In genomic region chr10:74056081-74056818, GRCh38 we compare ENCODE assay signal across 8 cellular contexts. TPM values are rescaled to one million over a fixed set of nuclear protein-coding genes. Genes with fewer than 3 reads are reported as not detected.
A peak's percentile ranks its signal among the peaks of the same experiment; 100 is the strongest.
DNase-seq lines count a peak whose midpoint lies in the region; ATAC-seq, FAIRE-seq and TF ChIP-seq lines count a peak whose summit lies in the region.

No MANE protein-coding gene starts in this region.

- H3K4me2 ChIP-seq in A549, result peak overlapping the region; percentile 68

- no peaks in the 10 kb centered on the region for H3K9me3 Mint-ChIP-seq in T-helper 2 cell treated with Interferon-gamma antibody and Interleukin-4, amounts not matched to agents 5 μg/mL and 100 μg/mL, for 36 hours
- no peaks in the 10 kb centered on the region for H3K9me3 Mint-ChIP-seq in type B pancreatic cell

- peak overlapping the region; percentile 78 for H3K27ac Mint-ChIP-seq in T-helper 2 cell treated with Interferon-gamma antibody and Interleukin-4, amounts not matched to agents 5 μg/mL and 100 μg/mL, for 36 hours
- H3K27ac Mint-ChIP-seq in type B pancreatic cell, result peak overlapping the region; percentile 93

- H3K9me3 ChIP-seq in A549 (no peaks in the 10 kb centered on the region), cardiac muscle cell (ENCODE audit: low read depth) (no peaks in the 10 kb centered on the region)

- peaks cover 54% of the 10 kb centered on the region for H3K4me1 Mint-ChIP-seq in T-helper 2 cell treated with Interferon-gamma antibody and Interleukin-4, amounts not matched to agents 5 μg/mL and 100 μg/mL, for 36 hours (ENCODE audit: low read depth)
- H3K4me1 Mint-ChIP-seq in type B pancreatic cell (ENCODE audit: unreplicated experiment), result peaks cover 23% of the 10 kb centered on the region

- TF ChIP-seq POLR2A in A549 (IDR thresholded peaks at IDR 0.05; ENCODE audit: low read length), result no peak

- H3K27ac ChIP-seq in A549 (peak overlapping the region; percentile 77 to 82), cardiac muscle cell (peak overlapping the region; percentile 92)

- ATAC-seq in A549 (peak; percentile 72), GM21381 (IDR thresholded peaks at IDR 0.05; ENCODE audit: unreplicated experiment) (peak; percentile 59), HG02884 (IDR thresholded peaks at IDR 0.05; ENCODE audit: unreplicated experiment) (no peak)

- TF ChIP-seq RAD21 in A549 (conservative IDR thresholded peaks at IDR 0.05 in 1 of 2, IDR thresholded peaks at IDR 0.05 in 1 of 2), result no peak

- no peaks in the 10 kb centered on the region for H3K27me3 Mint-ChIP-seq in T-helper 2 cell treated with Interferon-gamma antibody and Interleukin-4, amounts not matched to agents 5 μg/mL and 100 μg/mL, for 36 hours (ENCODE audit: low read depth)
- no peaks in the 10 kb centered on the region for H3K27me3 Mint-ChIP-seq in type B pancreatic cell

- CTCF ChIA-PET in A549 (lab: Yijun Ruan, JAX), result interaction anchor here (1.1 to 3.4 kb wide), 3 partner anchors 16 to 116 kb away, joined by 3 to 20 read pairs (median 5); no protein-coding TSS in a partner anchor

- peak overlapping the region; percentile 8; the same call in 1 of the 3 replicates for H3K4me3 ChIP-seq in A549
- peak overlapping the region; percentile 7 for H3K4me3 ChIP-seq in cardiac muscle cell

- WGBS in A549 (ENCODE audit: missing lambda C conversion rate), result 12% methylated on average over 2 of the region's 2 CpGs

- DNase-seq in A549 (ENCODE audit: low read depth in 1 of 2, low spot score in 1 of 2) (peak; percentile 35 to 64), cardiac muscle cell (ENCODE audit: low read depth in 1 of 2, low spot score in 1 of 2) (peak; percentile 43 to 79), type B pancreatic cell (ENCODE audit: extremely low spot score, unreplicated experiment) (no peak), epidermal melanocyte (ENCODE audit: insufficient read length, low spot score) (no peak), mucosa of gallbladder (ENCODE audit: low spot score) (no peak)
- DNase-seq in T-helper 2 cell treated with Interferon-gamma antibody and Interleukin-4, amounts not matched to agents 5 μg/mL and 100 μg/mL, for 36 hours (ENCODE audit: low spot score), result peak; percentile 59

- peaks cover 65% of the 10 kb centered on the region for H3K4me1 ChIP-seq in A549
- peaks cover 44% of the 10 kb centered on the region for H3K4me1 ChIP-seq in cardiac muscle cell (ENCODE audit: low read depth)

- H3K4me3 Mint-ChIP-seq in T-helper 2 cell treated with Interferon-gamma antibody and Interleukin-4, amounts not matched to agents 5 μg/mL and 100 μg/mL, for 36 hours, result peak overlapping the region; percentile 62
- peak overlapping the region; percentile 55 for H3K4me3 Mint-ChIP-seq in type B pancreatic cell

- H3K36me3 Mint-ChIP-seq in T-helper 2 cell treated with Interferon-gamma antibody and Interleukin-4, amounts not matched to agents 5 μg/mL and 100 μg/mL, for 36 hours (ENCODE audit: low read depth), result peaks cover 12% of the 10 kb centered on the region
- H3K36me3 Mint-ChIP-seq in type B pancreatic cell, result no peaks in the 10 kb centered on the region

- POLR2A ChIA-PET in A549 (lab: Yijun Ruan, JAX), result interaction anchor here (0.8 to 1.2 kb wide), 2 partner anchors 20 to 57 kb away, joined by 3 to 6 read pairs; no protein-coding TSS in a partner anchor

- no peaks in the 10 kb centered on the region for H3K36me3 ChIP-seq in cardiac muscle cell

- TF ChIP-seq EP300 in A549 (IDR thresholded peaks at IDR 0.05), result no peak

- TF ChIP-seq CTCF in A549 (IDR thresholded peaks at IDR 0.05), result no peak
- TF ChIP-seq CTCF in cardiac muscle cell (IDR thresholded peaks at IDR 0.05; ENCODE audit: low read depth, low read length), result no peak
- no peak for TF ChIP-seq CTCF in type B pancreatic cell (conservative IDR thresholded peaks at IDR 0.05)

- peak; percentile 13 for FAIRE-seq in A549 (lab: Jason Lieb, UNC)

- H3K27me3 ChIP-seq in cardiac muscle cell, result no peaks in the 10 kb centered on the region

TF ChIP-seq in A549, 52 proteins besides CTCF, POLR2A, EP300 and RAD21:
- TF ChIP-seq NR3C1 (IDR thresholded peaks at IDR 0.05) (peak; percentile 79; the same call in 1 of the 3 replicates), GATA3 (IDR thresholded peaks at IDR 0.05; ENCODE audit: borderline replicate concordance) (peak; percentile 66; the same call in 1 of the 2 replicates), FOSL2 (IDR thresholded peaks at IDR 0.05) (no peak), FOSL2 (CRISPR knock-in tag; IDR thresholded peaks at IDR 0.05) (peak; percentile 75), JUN (IDR thresholded peaks at IDR 0.05) (0 out of 5 replicates have a peak, but pooled peaks of 1 of the 2 experiments have one; percentile 43), CHD2 (IDR thresholded peaks at IDR 0.05; ENCODE audit: low read length, partially characterized antibody) (no peak)

RNA-seq across cellular contexts. Expression of gene VCL, which starts 58.3 kb away (rescaled TPM):
- 101 and 112 TPM in 2 replicates for polyA plus RNA-seq in A549 (2011; rRNA removed)
- 42.5 and 49.4 TPM in 2 replicates for polyA plus RNA-seq in A549 (2012; cell fraction: cytosol; rRNA removed)
- 139 and 188 TPM in 2 replicates for polyA plus RNA-seq in A549 (2012; cell fraction: nucleus; rRNA removed)
- polyA plus RNA-seq in A549 (2017; fragmentation: RNase III; extraction: RNeasy Plus Mini Kit Qiagen cat#74134 plus additional on column Dnase treatment), result 111 to 119 TPM (median 112 TPM) in 3 replicates
- 89.4 and 90.1 TPM in 2 replicates for polyA minus RNA-seq in A549 (2011; rRNA and poly(A)+ RNA removed)
- 130 and 167 TPM in 2 replicates for total RNA-seq in cardiac muscle cell
- 118 and 162 TPM in 2 replicates for polyA plus RNA-seq in cardiac muscle cell
- 110 and 125 TPM in 2 replicates for total RNA-seq in type B pancreatic cell (ENCODE audit: low replicate concordance)
- total RNA-seq in mucosa of gallbladder, result 216 TPM

Comparison
In these comparisons a context has a peak if more than half of its experiments do, and no peak if none do; other contexts are left out.
1. DNase-seq: peak in A549 (2 of 2), T-helper 2 cell treated with Interferon-gamma antibody and Interleukin-4, amounts not matched to agents 5 μg/mL and 100 μg/mL, for 36 hours (single experiment) and cardiac muscle cell (2 of 2); none in type B pancreatic cell (single experiment), epidermal melanocyte (single experiment) and mucosa of gallbladder (single experiment).